Comparison of ENCODE assay signal across 8 cellular contexts in genomic region chr2:32008811-32009478, GRCh38. TPM values are rescaled to one million over a fixed set of nuclear protein-coding genes. Genes with fewer than 3 reads are reported as not detected.
DNase-seq lines count a peak whose midpoint lies in the region; ATAC-seq and TF ChIP-seq lines count a peak whose summit lies in the region.

No MANE protein-coding gene starts in this region.

- peak; percentile 54 for DNase-seq in NCI-H2107 treated with DMSO at 0.1 percent for 48 hours (lab: John Stamatoyannopoulos, UW; ENCODE audit: unreplicated experiment)
- no peak for DNase-seq in NCI-H2107 (lab: John Stamatoyannopoulos, UW)
- DNase-seq in Karpas-422 = peak; percentile 51
- peak; percentile 18 for DNase-seq in activated naive CD8-positive, alpha-beta T cell treated with anti-CD3 and anti-CD28 coated beads for 36 hours
- peak; percentile 75 for DNase-seq in spleen
- DNase-seq in occipital lobe (lab: John Stamatoyannopoulos, UW) = no peak

- intact Hi-C loops in spleen (cut with DNase I; ENCODE audit: low total_unique reads) = no loop called here

- H3K4me3 ChIP-seq in Karpas-422 (ENCODE audit: low read length) (peak overlapping the region; percentile 99), iPS-20b (ENCODE audit: low read length) (peak overlapping the region; percentile 91), spleen (peak overlapping the region; percentile 79 to 98 (median 87))

- H3K27me3 ChIP-seq in Karpas-422 (ENCODE audit: low read length) (no peaks in the 10 kb centered on the region), iPS-20b (ENCODE audit: insufficient read depth, low read length) (no peaks in the 10 kb centered on the region), spleen (replicated peaks in 1 of 7) (no peaks in the 10 kb centered on the region)

- H3K9me3 Mint-ChIP-seq in activated naive CD8-positive, alpha-beta T cell treated with anti-CD3 and anti-CD28 coated beads for 36 hours = no peaks in the 10 kb centered on the region

- peaks cover 38% of the 10 kb centered on the region; the same call in 1 of the 2 replicates for H4K20me1 ChIP-seq in Karpas-422 (ENCODE audit: insufficient read depth, low read depth, low read length)

- H2AFZ ChIP-seq in Karpas-422 (ENCODE audit: low read length) = no peak overlapping the region

- H3K27ac ChIP-seq in Karpas-422 (ENCODE audit: low read length) (peak overlapping the region; percentile 75), iPS-20b (ENCODE audit: low read length) (no peak overlapping the region), spleen (peak overlapping the region; percentile 81 to 99 (median 94))

- TF ChIP-seq POLR2A in spleen (IDR thresholded peaks at IDR 0.05) = no peak

- H3K4me1 Mint-ChIP-seq in activated naive CD8-positive, alpha-beta T cell treated with anti-CD3 and anti-CD28 coated beads for 36 hours = peaks cover 47% of the 10 kb centered on the region

- no peaks in the 10 kb centered on the region for H3K9me3 ChIP-seq in Karpas-422 (ENCODE audit: low read length)
- no peaks in the 10 kb centered on the region for H3K9me3 ChIP-seq in iPS-20b (ENCODE audit: insufficient read depth, low read depth, low read length)
- H3K9me3 ChIP-seq in spleen = no peaks in the 10 kb centered on the region

- peak overlapping the region; percentile 96 for H3K4me3 Mint-ChIP-seq in activated naive CD8-positive, alpha-beta T cell treated with anti-CD3 and anti-CD28 coated beads for 36 hours

- H3K36me3 ChIP-seq in Karpas-422 (ENCODE audit: insufficient read depth, low read length) = peaks cover 11% of the 10 kb centered on the region; the same call in 1 of the 2 replicates
- no peaks in the 10 kb centered on the region for H3K36me3 ChIP-seq in iPS-20b (ENCODE audit: insufficient read depth, low read depth, low read length)
- H3K36me3 ChIP-seq in spleen = peaks cover 0 to 4% (median 0%) of the 10 kb centered on the region in 6 donors

- 0 to 1% (median 0%) methylated on average over 7 to 9 of the region's 9 CpGs for WGBS in spleen, 5 donors

- peaks cover 67% of the 10 kb centered on the region for H3K79me2 ChIP-seq in Karpas-422 (ENCODE audit: low read length)

- H3K4me1 ChIP-seq in Karpas-422 (ENCODE audit: low read length) (peaks cover 33% of the 10 kb centered on the region), iPS-20b (ENCODE audit: insufficient read depth, low read length) (peaks cover 19% of the 10 kb centered on the region), spleen (peaks cover 12 to 72% (median 55%) of the 10 kb centered on the region in 6 donors)

- H3K27ac Mint-ChIP-seq in activated naive CD8-positive, alpha-beta T cell treated with anti-CD3 and anti-CD28 coated beads for 36 hours = peak overlapping the region; percentile 94

- peaks cover 37% of the 10 kb centered on the region for H3K36me3 Mint-ChIP-seq in activated naive CD8-positive, alpha-beta T cell treated with anti-CD3 and anti-CD28 coated beads for 36 hours

- no peak for ATAC-seq in GM21576 (IDR thresholded peaks at IDR 0.05; ENCODE audit: unreplicated experiment)

- no peaks in the 10 kb centered on the region for H3K9me2 ChIP-seq in Karpas-422 (replicated peaks; ENCODE audit: insufficient read depth, low read length)

- TF ChIP-seq CTCF in spleen (IDR thresholded peaks at IDR 0.05 in 8 of 11, conservative IDR thresholded peaks at IDR 0.05 in 3 of 11) = no peak

- no peaks in the 10 kb centered on the region for H3K27me3 Mint-ChIP-seq in activated naive CD8-positive, alpha-beta T cell treated with anti-CD3 and anti-CD28 coated beads for 36 hours

- H3K9ac ChIP-seq in Karpas-422 (ENCODE audit: low read length) (peak overlapping the region; percentile 98), iPS-20b (ENCODE audit: low read depth, low read length) (peak overlapping the region; percentile 81; the same call in 1 of the 2 replicates)

- peak overlapping the region; percentile 91 for H3K4me2 ChIP-seq in Karpas-422 (ENCODE audit: low read depth, low read length, poor library complexity, severe bottlenecking)

RNA-seq across cellular contexts. Expression of gene MEMO1, which starts 1.9 kb away (rescaled TPM):
- total RNA-seq in Karpas-422 (2014; rRNA removed; shearing (Covaris generic); ENCODE audit: low replicate concordance) = 56.8 and 62.9 TPM in 2 replicates
- 10 to 100 TPM; 62.2 to 62.8 TPM for total RNA-seq in activated naive CD8-positive, alpha-beta T cell treated with anti-CD3 and anti-CD28 coated beads for 36 hours
- total RNA-seq in spleen (10 to 100 TPM; 26.9 to 55.7 (median 40.6) TPM), occipital lobe (79.1 TPM)
- 10 to 100 TPM; 40.2 to 46.1 (median 43.5) TPM for polyA plus RNA-seq in spleen

RNA-seq across cellular contexts. Expression of gene DPY30, which starts 30.7 kb away (rescaled TPM):
- total RNA-seq in Karpas-422 (2014; rRNA removed; shearing (Covaris generic); ENCODE audit: low replicate concordance) = 67.5 and 88.3 TPM in 2 replicates
- total RNA-seq in activated naive CD8-positive, alpha-beta T cell treated with anti-CD3 and anti-CD28 coated beads for 36 hours = 10 to 100 TPM; 69.4 to 72.5 TPM
- 10 to 100 TPM; 31.9 to 47.7 (median 44.8) TPM for total RNA-seq in spleen
- 10 to 100 TPM; 74.1 to 86.4 (median 84.9) TPM for polyA plus RNA-seq in spleen
- total RNA-seq in occipital lobe = 58.8 TPM

RNA-seq across cellular contexts. Expression of gene SPAST, which starts 54.4 kb away (rescaled TPM):
- total RNA-seq in Karpas-422 (2014; rRNA removed; shearing (Covaris generic); ENCODE audit: low replicate concordance) = 27.0 and 48.3 TPM in 2 replicates
- total RNA-seq in activated naive CD8-positive, alpha-beta T cell treated with anti-CD3 and anti-CD28 coated beads for 36 hours = 10 to 100 TPM; 17.9 to 18.0 TPM
- total RNA-seq in spleen = 10 to 100 TPM; 18.9 to 28.5 (median 21.6) TPM
- 1 to 10 TPM; 4.2 to 6.1 (median 5.0) TPM for polyA plus RNA-seq in spleen
- 240 TPM for total RNA-seq in occipital lobe

Comparison
In these comparisons a context has a peak if more than half of its experiments do, and no peak if none do; other contexts are left out.
1. DNase-seq: peak in NCI-H2107 treated with DMSO at 0.1 percent for 48 hours (single experiment), Karpas-422 (single experiment), activated naive CD8-positive, alpha-beta T cell treated with anti-CD3 and anti-CD28 coated beads for 36 hours (single experiment) and spleen (single experiment); none in NCI-H2107 (single experiment) and occipital lobe (single experiment).
2. Peak in every context shown above with its lines, with median percentiles within 50 percentile points of each other: H3K4me3 ChIP-seq.